28 cellular contexts compared by ENCODE assay signal in the genomic region with DNA sequence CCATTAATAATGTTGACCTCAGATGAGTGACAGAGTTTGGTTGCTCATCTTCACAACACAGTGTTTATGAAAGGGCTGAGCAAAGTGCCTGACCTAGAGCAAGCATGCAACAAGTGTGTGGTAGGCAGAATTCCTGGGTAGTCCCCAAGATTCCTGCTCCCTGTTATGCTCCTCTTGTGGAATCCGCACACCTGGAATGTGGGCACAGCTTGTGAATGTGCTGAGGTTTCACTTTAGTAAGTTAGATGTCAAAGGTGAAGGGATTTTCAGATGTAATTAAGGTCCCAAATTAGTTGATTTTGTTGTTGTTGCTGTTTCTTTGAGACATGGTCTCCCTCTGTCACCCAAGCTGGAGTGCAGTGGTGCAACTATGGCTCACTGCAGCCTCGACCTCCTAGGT. TPM values are rescaled to one million over a fixed set of nuclear protein-coding genes. Genes with fewer than 3 reads are reported as not detected.
DNase-seq lines count a peak whose midpoint lies in the region; ATAC-seq, FAIRE-seq and TF ChIP-seq lines count a peak whose summit lies in the region.
"Had no signal": no experiment of that assay in that cellular context is flagged by ENCODE, and none has a peak within 500 bp of the region (broad histone marks: within the 10 kb centered on the region; RNA-seq: fewer than 3 reads in every experiment).

No MANE protein-coding gene starts in this region.

- WGBS in HepG2 (ENCODE audit: low lambda C conversion rate) = 0% methylated on average over 2 of the region's 2 CpGs
- WGBS in right lobe of liver (ENCODE audit: insufficient coverage, low coverage, low lambda C conversion rate, missing lambda C conversion rate) = 78% methylated on average over 1 of the region's 2 CpGs
- WGBS in H1 (ENCODE audit: extremely low coverage in 1 of 2, insufficient coverage in 1 of 2, insufficient read length in 1 of 2, insufficient replicate concordance in 2 of 2, low coverage in 1 of 2, low lambda C conversion rate in 2 of 2, missing lambda C conversion rate in 1 of 2), 2 experiments = 78% methylated on average over 2 of the region's 2 CpGs; no CpG with 5 or more reads in 1 of the 2 experiments
- WGBS in trophoblast cell (ENCODE audit: extremely low coverage, insufficient coverage, insufficient read length) = no CpG with 5 or more reads among the region's 2 CpGs

- H2BK5ac ChIP-seq in H1 (ENCODE audit: low read depth, low read length) (no peak overlapping the region), trophoblast cell (ENCODE audit: low read depth, low read length, poor library complexity) (no peak overlapping the region)

- H3K4me2 ChIP-seq in HepG2 (ENCODE audit: low read depth, low read length) = no peak overlapping the region
- no peak overlapping the region for H3K4me2 ChIP-seq in H1 (ENCODE audit: insufficient read depth in 1 of 2, low read depth in 2 of 2, low read length in 2 of 2)
- H3K4me2 ChIP-seq in trophoblast cell (ENCODE audit: low read length) = no peak overlapping the region
- H3K4me2 ChIP-seq: BLaER1 treated with 17β-estradiol and CSF1 and Interleukin-3, amounts not matched to agents 10 nM and 100 nM; GM23338 had no signal

- H4K20me1 ChIP-seq in HepG2 (ENCODE audit: insufficient read depth, low read length) (no peaks in the 10 kb centered on the region), H1 (replicated peaks in 1 of 2; ENCODE audit: control insufficient read depth in 1 of 2, insufficient read depth in 2 of 2, low read length in 2 of 2) (no peaks in the 10 kb centered on the region)
- H4K20me1 ChIP-seq: BLaER1 treated with 17β-estradiol and CSF1 and Interleukin-3, amounts not matched to agents 10 nM and 100 nM had no signal

- TF ChIP-seq EP300 in HepG2 (IDR thresholded peaks at IDR 0.05; ENCODE audit: low read depth in 2 of 2, low read length in 2 of 2) = no peak
- no peak for TF ChIP-seq EP300 in HepG2 (CRISPR knock-in tag; IDR thresholded peaks at IDR 0.05; ENCODE audit: borderline replicate concordance)
- no peak for TF ChIP-seq EP300 in H1 (IDR thresholded peaks at IDR 0.05; ENCODE audit: borderline replicate concordance in 1 of 2, low read depth in 2 of 2, low read length in 2 of 2)

- H3K36me3 ChIP-seq in HepG2 (replicated peaks in 1 of 2; ENCODE audit: control insufficient read depth in 1 of 2, insufficient read depth in 2 of 2, low read length in 2 of 2) = no peaks in the 10 kb centered on the region
- no peaks in the 10 kb centered on the region for H3K36me3 ChIP-seq in right lobe of liver
- H3K36me3 ChIP-seq in H1 (ENCODE audit: control insufficient read depth in 2 of 4, insufficient read depth in 4 of 4, low read length in 3 of 4) = no peaks in the 10 kb centered on the region
- no peaks in the 10 kb centered on the region for H3K36me3 ChIP-seq in trophoblast cell (ENCODE audit: control insufficient read depth in 1 of 2, insufficient read depth in 2 of 2, low read length in 2 of 2)
- H3K36me3 ChIP-seq: BE2C; BLaER1 treated with 17β-estradiol and CSF1 and Interleukin-3, amounts not matched to agents 10 nM and 100 nM; HAP-1 had no signal

- no peak overlapping the region for H3K4me3 Mint-ChIP-seq in activated CD8-positive, alpha-beta memory T cell treated with anti-CD3 and anti-CD28 coated beads, Interleukin-2, amount 10 ng/mL, durations not matched to agents 7 days and 5 days
- H3K4me3 Mint-ChIP-seq: CD14-positive monocyte; CD4-positive, alpha-beta T cell; CD8-positive, alpha-beta memory T cell; GM23338; HFFc6 had no signal

- POLR2A ChIA-PET in HepG2 (lab: Yijun Ruan, JAX) = no interaction called here
- POLR2A ChIA-PET in H1 (lab: Charles Lee; ENCODE audit: partially characterized antibody) = no interaction called here

- H2BK120ac ChIP-seq in H1 (replicated peaks; ENCODE audit: low read depth, low read length) (no peak overlapping the region), trophoblast cell (ENCODE audit: insufficient read depth, low read length, poor library complexity) (peak overlapping the region; percentile 46)

- no peak for FAIRE-seq in HepG2 (lab: Jason Lieb, UNC)
- FAIRE-seq in H1 (lab: Jason Lieb, UNC) = peak; percentile 24
- FAIRE-seq: A204.1, D721Med, GM12878, GM19239, H54 had no signal

- no peak overlapping the region for H3K27ac Mint-ChIP-seq in activated CD8-positive, alpha-beta memory T cell treated with anti-CD3 and anti-CD28 coated beads, Interleukin-2, amount 10 ng/mL, durations not matched to agents 7 days and 5 days
- H3K27ac Mint-ChIP-seq: CD4-positive, alpha-beta T cell; GM23338; HFFc6 had no signal

- peaks cover 8% of the 10 kb centered on the region for H3K36me3 Mint-ChIP-seq in activated CD8-positive, alpha-beta memory T cell treated with anti-CD3 and anti-CD28 coated beads, Interleukin-2, amount 10 ng/mL, durations not matched to agents 7 days and 5 days
- H3K36me3 Mint-ChIP-seq: CD14-positive monocyte had no signal

- no peak overlapping the region for H3K23ac ChIP-seq in H1 (ENCODE audit: insufficient read length)
- no peak overlapping the region for H3K23ac ChIP-seq in trophoblast cell (ENCODE audit: low read length)

- peaks cover 3% of the 10 kb centered on the region for H3K9me3 Mint-ChIP-seq in activated CD8-positive, alpha-beta memory T cell treated with anti-CD3 and anti-CD28 coated beads, Interleukin-2, amount 10 ng/mL, durations not matched to agents 7 days and 5 days (ENCODE audit: low read depth)

- no peak overlapping the region for H3K4me3 ChIP-seq in HepG2 (replicated peaks in 1 of 3; ENCODE audit: insufficient read depth in 1 of 3, low read depth in 2 of 3, low read length in 3 of 3)
- H3K4me3 ChIP-seq in right lobe of liver = no peak overlapping the region
- no peak overlapping the region for H3K4me3 ChIP-seq in H1 (ENCODE audit: extremely low read depth in 1 of 4, insufficient read depth in 2 of 4, low read depth in 3 of 4, low read length in 4 of 4)
- no peak overlapping the region for H3K4me3 ChIP-seq in trophoblast cell (ENCODE audit: low read depth, low read length)
- no peak overlapping the region for H3K4me3 ChIP-seq in foreskin fibroblast (ENCODE audit: low read depth in 1 of 2, low read length in 2 of 2)
- H3K4me3 ChIP-seq: BLaER1 treated with 17β-estradiol and CSF1 and Interleukin-3, amounts not matched to agents 10 nM and 100 nM; GM12878; GM23338; HAP-1 had no signal

- H3K79me2 ChIP-seq in HepG2 (ENCODE audit: insufficient read depth, low read length) (no peaks in the 10 kb centered on the region), H1 (ENCODE audit: control insufficient read depth in 1 of 2, insufficient read depth in 2 of 2, low read length in 2 of 2) (no peaks in the 10 kb centered on the region), trophoblast cell (ENCODE audit: control insufficient read depth, insufficient read depth, low read length, poor library complexity) (no peaks in the 10 kb centered on the region)

- no TSS peak for BruUV-seq in HepG2 (replicated peaks; lab: Mats Ljungman, UMichigan)

- H3K56ac ChIP-seq in H1 (replicated peaks; ENCODE audit: insufficient read length, low read depth, low read length) = no peak overlapping the region

- intact Hi-C loops in HepG2 (cut with micrococcal nuclease; ENCODE audit: unreplicated experiment) (no loop called here), right lobe of liver (cut with DNase I) (no loop called here)

- H4K5ac ChIP-seq in H1 (ENCODE audit: insufficient read length, low read depth, low read length) = no peak overlapping the region

- no peak overlapping the region for H3K18ac ChIP-seq in H1 (ENCODE audit: extremely low read depth, low read length)
- no peak overlapping the region for H3K18ac ChIP-seq in trophoblast cell (ENCODE audit: low read length)

- H3K27ac ChIP-seq in HepG2 (ENCODE audit: extremely low read length, insufficient read depth, low read length) = no peak overlapping the region
- no peak overlapping the region for H3K27ac ChIP-seq in right lobe of liver
- H3K27ac ChIP-seq in H1 (ENCODE audit: low read depth, low read length) = no peak overlapping the region
- no peak overlapping the region for H3K27ac ChIP-seq in trophoblast cell (ENCODE audit: low read depth, low read length)
- H3K27ac ChIP-seq: 22Rv1; BLaER1 treated with 17β-estradiol and CSF1 and Interleukin-3, amounts not matched to agents 10 nM and 100 nM had no signal

- H2BK20ac ChIP-seq in H1 (ENCODE audit: low read length) = no peak overlapping the region

- H3K14ac ChIP-seq in H1 (ENCODE audit: insufficient read length) (no peak overlapping the region), trophoblast cell (ENCODE audit: low read length) (peak overlapping the region; percentile 19)

- H3K27me3 Mint-ChIP-seq in activated CD8-positive, alpha-beta memory T cell treated with anti-CD3 and anti-CD28 coated beads, Interleukin-2, amount 10 ng/mL, durations not matched to agents 7 days and 5 days = peaks cover 4% of the 10 kb centered on the region
- H3K27me3 Mint-ChIP-seq: CD4-positive, alpha-beta T cell had no signal

- H4K8ac ChIP-seq in H1 (ENCODE audit: extremely low read depth, insufficient read depth, low read length) (no peak overlapping the region), trophoblast cell (ENCODE audit: low read depth, low read length) (no peak overlapping the region)

- no peaks in the 10 kb centered on the region for H3K4me1 ChIP-seq in HepG2 (ENCODE audit: insufficient read depth, low read length)
- no peaks in the 10 kb centered on the region for H3K4me1 ChIP-seq in right lobe of liver
- no peaks in the 10 kb centered on the region for H3K4me1 ChIP-seq in H1 (replicated peaks in 1 of 4; ENCODE audit: control insufficient read depth in 3 of 4, insufficient read depth in 4 of 4, low read length in 3 of 4)
- peaks cover 7 to 11% of the 10 kb centered on the region in 2 experiments for H3K4me1 ChIP-seq in trophoblast cell (ENCODE audit: control insufficient read depth in 1 of 2, insufficient read depth in 2 of 2, low read length in 2 of 2)
- H3K4me1 ChIP-seq: BE2C, HAP-1 had no signal

- H3K79me1 ChIP-seq in H1 (ENCODE audit: low read depth, low read length) (no peaks in the 10 kb centered on the region), trophoblast cell (ENCODE audit: low read length) (peaks cover 7% of the 10 kb centered on the region)

- no peak for ATAC-seq in HepG2
- no peak for ATAC-seq in right lobe of liver
- ATAC-seq in activated CD8-positive, alpha-beta memory T cell treated with anti-CD3 and anti-CD28 coated beads, Interleukin-2, amount 10 ng/mL, durations not matched to agents 7 days and 5 days = no peak
- ATAC-seq: GM12878, GM23338 had no signal

- TF ChIP-seq CTCF in HepG2 (CRISPR knock-in tag; IDR thresholded peaks at IDR 0.05) = no peak
- TF ChIP-seq CTCF in right lobe of liver (IDR thresholded peaks at IDR 0.05) = no peak
- no peak for TF ChIP-seq CTCF in H1 (IDR thresholded peaks at IDR 0.05; ENCODE audit: control extremely low read depth in 1 of 3, insufficient read depth in 1 of 3, low read depth in 1 of 3, low read length in 3 of 3)
- no peak for TF ChIP-seq CTCF in foreskin fibroblast (IDR thresholded peaks at IDR 0.05; ENCODE audit: low read depth, low read length)

- no peak overlapping the region for H2BK15ac ChIP-seq in H1 (ENCODE audit: low read length)

- no peak overlapping the region for H2AFZ ChIP-seq in HepG2 (ENCODE audit: low read length)
- no peak overlapping the region for H2AFZ ChIP-seq in H1 (ENCODE audit: low read length)
- no peak overlapping the region for H2AFZ ChIP-seq in trophoblast cell (ENCODE audit: insufficient read depth, low read length, poor library complexity)
- H2AFZ ChIP-seq: GM23338 had no signal

- H2BK12ac ChIP-seq in H1 (ENCODE audit: low read depth, low read length) = no peak overlapping the region
- H2BK12ac ChIP-seq in trophoblast cell (ENCODE audit: low read length) = peak overlapping the region; percentile 58

- DNase-seq in HepG2 (ENCODE audit: low spot score) (no peak), right lobe of liver (no peak), H1 (ENCODE audit: low read depth in 1 of 2, low spot score in 2 of 2) (no peak), trophoblast cell (no peak), foreskin fibroblast (no peak), epidermal melanocyte (ENCODE audit: insufficient read length, low spot score) (no peak), putamen (ENCODE audit: low spot score) (no peak)
- DNase-seq in activated CD8-positive, alpha-beta memory T cell treated with anti-CD3 and anti-CD28 coated beads, Interleukin-2, amount 10 ng/mL, durations not matched to agents 7 days and 5 days = no peak
- DNase-seq: ACHN; AML-193; BE2C; CD4-positive, alpha-beta T cell; CD8-positive, alpha-beta memory T cell; DMS 273 treated with DMSO at 0.1 percent for 48 hours; DMS79; EL; GDM1; HFFc6 had no signal

- H2AK5ac ChIP-seq in H1 (ENCODE audit: low read depth, low read length) (no peak overlapping the region), trophoblast cell (ENCODE audit: low read length) (peak overlapping the region; percentile 92)

- H3K27me3 ChIP-seq in HepG2 (ENCODE audit: control insufficient read depth in 1 of 2, insufficient read depth in 2 of 2, low read length in 2 of 2) = no peaks in the 10 kb centered on the region
- H3K27me3 ChIP-seq in right lobe of liver = no peaks in the 10 kb centered on the region
- no peaks in the 10 kb centered on the region for H3K27me3 ChIP-seq in H1 (replicated peaks in 1 of 4; ENCODE audit: control insufficient read depth in 3 of 4, extremely low read depth in 1 of 4, insufficient read depth in 3 of 4, low read length in 3 of 4)
- no peaks in the 10 kb centered on the region for H3K27me3 ChIP-seq in trophoblast cell (ENCODE audit: insufficient read depth, low read length)
- H3K27me3 ChIP-seq: BE2C; BLaER1 treated with 17β-estradiol and CSF1 and Interleukin-3, amounts not matched to agents 10 nM and 100 nM had no signal

- H3K4ac ChIP-seq in H1 (replicated peaks; ENCODE audit: insufficient read length, low read depth, low read length) (no peak overlapping the region), trophoblast cell (ENCODE audit: low read depth, low read length) (no peak overlapping the region)

- H4K91ac ChIP-seq in H1 (replicated peaks; ENCODE audit: insufficient read length, low read length) (no peak overlapping the region), trophoblast cell (ENCODE audit: low read depth, low read length) (no peak overlapping the region)

- H4K12ac ChIP-seq in trophoblast cell (ENCODE audit: low read depth, low read length) = no peak overlapping the region

- TF ChIP-seq RAD21 in HepG2 (CRISPR knock-in tag; IDR thresholded peaks at IDR 0.05) (no peak), H1 (IDR thresholded peaks at IDR 0.05 in 1 of 2, conservative IDR thresholded peaks at IDR 0.05 in 1 of 2; ENCODE audit: low read depth in 2 of 2, low read length in 2 of 2) (no peak)

- CTCF ChIA-PET in HepG2 (lab: Yijun Ruan, JAX; ENCODE audit: low intra/inter-chr PET ratio, low total read pairs) = no interaction called here
- CTCF ChIA-PET in H1 (lab: Charles Lee; ENCODE audit: partially characterized antibody) = interaction anchor here (0.8 to 6.1 kb wide), 4 partner anchors 12 to 169 kb away, joined by 3 to 51 read pairs (median 5); no protein-coding TSS in a partner anchor
- CTCF ChIA-PET in activated CD8-positive, alpha-beta memory T cell treated with anti-CD3 and anti-CD28 coated beads, Interleukin-2, amount 10 ng/mL, durations not matched to agents 7 days and 5 days (lab: Charles Lee) = no interaction called here

- H3K9ac ChIP-seq in HepG2 (ENCODE audit: insufficient read depth, low read depth, low read length) (no peak overlapping the region), H1 (replicated peaks in 1 of 4; ENCODE audit: extremely low read depth in 1 of 4, low read depth in 3 of 4, low read length in 3 of 4) (no peak overlapping the region), trophoblast cell (ENCODE audit: low read length) (no peak overlapping the region)
- H3K9ac ChIP-seq: BLaER1 treated with 17β-estradiol and CSF1 and Interleukin-3, amounts not matched to agents 10 nM and 100 nM had no signal

- TF ChIP-seq POLR2A in HepG2 (IDR thresholded peaks at IDR 0.05; ENCODE audit: insufficient read depth in 1 of 2, low read depth in 2 of 2, low read length in 2 of 2) (no peak), right lobe of liver (IDR thresholded peaks at IDR 0.05) (no peak), H1 (IDR thresholded peaks at IDR 0.05; ENCODE audit: control extremely low read depth in 1 of 2, low read depth in 2 of 2, low read length in 2 of 2) (no peak)

- in situ Hi-C loops in HepG2 (cut with HindIII; ENCODE audit: extremely low pct_ligation_motif_present, low pct_unique_long_range_greater_than_20kb) = no loop called here

- H3K9me3 ChIP-seq in HepG2 (ENCODE audit: low read length) (no peaks in the 10 kb centered on the region), right lobe of liver (no peaks in the 10 kb centered on the region), H1 (ENCODE audit: insufficient read depth in 2 of 2, low read depth in 1 of 2, low read length in 1 of 2) (peaks cover 8 to 12% of the 10 kb centered on the region in 2 experiments; a peak in 2 of 4 replicates), trophoblast cell (ENCODE audit: insufficient read depth, low read depth, low read length) (peaks cover 1% of the 10 kb centered on the region)
- H3K9me3 ChIP-seq: BE2C, HAP-1 had no signal

- no peaks in the 10 kb centered on the region for H3K23me2 ChIP-seq in H1 (ENCODE audit: low read depth, low read length)

- peaks cover 37% of the 10 kb centered on the region for H3K4me1 Mint-ChIP-seq in activated CD8-positive, alpha-beta memory T cell treated with anti-CD3 and anti-CD28 coated beads, Interleukin-2, amount 10 ng/mL, durations not matched to agents 7 days and 5 days
- H3K4me1 Mint-ChIP-seq: CD14-positive monocyte had no signal

RNA-seq across cellular contexts. Expression of a gene that starts 20.7 kb away (rescaled TPM):
- total RNA-seq in HepG2 (2016; rRNA removed; fragmentation: Illumina TruSeq; extraction: Trizol) (not detected in 2 replicates), right lobe of liver (1 to 10 TPM in 4 of 6 experiments, under 1 TPM in 2; 0.51 to 2.4 (median 1.6) TPM)
- total RNA-seq in HepG2 (2016; cell fraction: cytosol; rRNA removed; fragmentation: Illumina TruSeq; extraction: Trizol; ENCODE audit: low read depth) = not detected in 2 replicates
- total RNA-seq in HepG2 (2016; cell fraction: insoluble cytoplasmic fraction; rRNA removed; fragmentation: Illumina TruSeq; extraction: Trizol) = not detected in 2 replicates
- not detected in 2 replicates for total RNA-seq in HepG2 (2016; cell fraction: membrane; rRNA removed; fragmentation: Illumina TruSeq; extraction: Trizol)
- not detected in 2 replicates for total RNA-seq in HepG2 (2016; cell fraction: nucleus; rRNA removed; fragmentation: Illumina TruSeq; extraction: Trizol)
- polyA plus RNA-seq in HepG2 (2011; rRNA removed) (not detected in 2 replicates), H1 (2011; rRNA removed) (1.5 and 2.0 TPM in 2 replicates)
- not detected in 2 replicates for polyA plus RNA-seq in HepG2 (2011; cell fraction: cytosol; rRNA removed)
- polyA plus RNA-seq in HepG2 (2011; cell fraction: nucleus; rRNA removed) = not detected in 2 replicates
- 0.20 and 0.47 TPM in 2 replicates for polyA plus RNA-seq in HepG2 (2012)
- polyA plus RNA-seq in HepG2 (2016; cell fraction: cytosol; fragmentation: Illumina TruSeq; extraction: Trizol; ENCODE audit: low read depth) = not detected in 2 replicates
- not detected in 2 replicates for polyA plus RNA-seq in HepG2 (2016; cell fraction: insoluble cytoplasmic fraction; fragmentation: Illumina TruSeq; extraction: Trizol; ENCODE audit: low read depth)
- not detected in 2 replicates for polyA plus RNA-seq in HepG2 (2016; cell fraction: membrane; fragmentation: Illumina TruSeq; extraction: Trizol; ENCODE audit: low read depth)
- not detected in 2 replicates for polyA plus RNA-seq in HepG2 (2016; cell fraction: nucleus; fragmentation: Illumina TruSeq; extraction: Trizol; ENCODE audit: insufficient read depth, low read depth)
- not detected in 2 replicates for polyA minus RNA-seq in HepG2 (2011; rRNA and poly(A)+ RNA removed; ENCODE audit: low replicate concordance)
- not detected in 2 replicates for polyA minus RNA-seq in HepG2 (2011; cell fraction: cytosol; rRNA and poly(A)+ RNA removed)
- polyA minus RNA-seq in HepG2 (2011; cell fraction: nucleus; rRNA and poly(A)+ RNA removed) = not detected in 2 replicates
- 4.3 and 5.4 TPM in 2 replicates for total RNA-seq in H1 (2021; fragmentation: NEBNext Ultra II Directional; extraction: Animal tissue kit (Norgen Biotek cat#: 25700))
- polyA plus RNA-seq in H1 (2011; cell fraction: cytosol; rRNA removed) = 2.3 TPM
- 3.5 TPM for polyA plus RNA-seq in H1 (2011; cell fraction: nucleus; rRNA removed)
- 2.6 to 3.4 TPM (median 2.6 TPM) in 4 replicates for polyA plus RNA-seq in H1 (2012, experiment 1 of 2)
- polyA plus RNA-seq in H1 (2012, experiment 2 of 2) = 0.96 TPM
- polyA plus RNA-seq in H1 (2013, experiment 1 of 2) = 5.7 TPM
- polyA plus RNA-seq in H1 (2013, experiment 2 of 2) = 5.9 TPM
- polyA minus RNA-seq in H1 (2011; rRNA and poly(A)+ RNA removed) = 3.6 and 4.6 TPM in 2 replicates
- 2.7 TPM for polyA minus RNA-seq in H1 (2011; cell fraction: cytosol; rRNA and poly(A)+ RNA removed)
- 2.4 TPM for polyA minus RNA-seq in H1 (2011; cell fraction: nucleus; rRNA and poly(A)+ RNA removed)
- polyA plus RNA-seq in trophoblast cell (2013) = 0.89 TPM in 2 replicates
- not detected for total RNA-seq in activated CD8-positive, alpha-beta memory T cell treated with anti-CD3 and anti-CD28 coated beads, Interleukin-2, amount 10 ng/mL, durations not matched to agents 7 days and 5 days
- total RNA-seq: HFFc6 had no signal
- polyA plus RNA-seq: CD14-positive monocyte had no signal
